ENCODE assay signal across 10 cellular contexts in the genomic region with DNA sequence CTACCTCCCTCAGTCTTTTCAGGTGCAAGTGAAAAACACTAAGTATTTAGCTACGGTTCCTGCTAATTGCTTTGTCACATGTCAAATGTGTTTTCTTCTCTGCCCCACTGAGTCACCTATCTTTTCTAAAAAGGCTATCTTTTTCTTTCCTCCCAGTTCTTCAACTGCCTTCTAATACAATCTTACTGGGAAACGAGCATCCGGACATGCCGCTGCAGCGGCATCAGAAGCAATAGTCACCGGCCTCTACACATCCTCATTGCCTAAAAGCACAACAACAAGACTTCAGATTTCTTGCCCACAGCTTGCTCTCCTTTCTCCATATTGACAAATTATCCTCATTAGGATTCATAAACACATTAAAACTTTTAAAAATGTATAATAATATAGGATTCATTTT. TPM values are rescaled to one million over a fixed set of nuclear protein-coding genes. Genes with fewer than 3 reads are reported as not detected.
DNase-seq lines count a peak whose midpoint lies in the region; ATAC-seq and TF ChIP-seq lines count a peak whose summit lies in the region.
"Had no signal": no experiment of that assay in that cellular context is flagged by ENCODE, and none has a peak within 500 bp of the region (broad histone marks: within the 10 kb centered on the region; RNA-seq: fewer than 3 reads in every experiment).

No MANE protein-coding gene starts in this region.

- no peak for ATAC-seq in thoracic aorta (ENCODE audit: insufficient number of reproducible peaks, low FRiP score, low read depth)
- ATAC-seq in natural killer cell treated with Interleukin-12 subunit alpha and Interleukin-12 subunit beta and Interleukin-15 and Interleukin-18, amount 100 ng/mL, for 72 hours, result no peak
- ATAC-seq: activated T-helper 17 cell treated with anti-CD3 and anti-CD28 coated beads, Interleukin-2, amount 50 U/mL, for 72 hours had no signal

- H3K36me3 Mint-ChIP-seq in natural killer cell treated with Interleukin-12 subunit alpha and Interleukin-12 subunit beta and Interleukin-15 and Interleukin-18, amount 100 ng/mL, for 72 hours, result peaks cover 5% of the 10 kb centered on the region

- no peaks in the 10 kb centered on the region for H3K36me3 ChIP-seq in adipocyte (ENCODE audit: control insufficient read depth, insufficient read depth, low read length, severe bottlenecking)
- no peaks in the 10 kb centered on the region for H3K36me3 ChIP-seq in thoracic aorta

- peaks cover 13 to 15% of the 10 kb centered on the region in 2 donors for H3K27me3 Mint-ChIP-seq in natural killer cell treated with Interleukin-12 subunit alpha and Interleukin-12 subunit beta and Interleukin-15 and Interleukin-18, amount 100 ng/mL, for 72 hours

- H3K9me3 Mint-ChIP-seq in natural killer cell treated with Interleukin-12 subunit alpha and Interleukin-12 subunit beta and Interleukin-15 and Interleukin-18, amount 100 ng/mL, for 72 hours, result no peaks in the 10 kb centered on the region
- H3K9me3 Mint-ChIP-seq: activated T-helper 17 cell treated with anti-CD3 and anti-CD28 coated beads, Interleukin-2, amount 50 U/mL, for 72 hours had no signal

- H3K27ac Mint-ChIP-seq in natural killer cell treated with Interleukin-12 subunit alpha and Interleukin-12 subunit beta and Interleukin-15 and Interleukin-18, amount 100 ng/mL, for 72 hours, result no peak overlapping the region
- H3K27ac Mint-ChIP-seq: activated T-helper 17 cell treated with anti-CD3 and anti-CD28 coated beads, Interleukin-2, amount 50 U/mL, for 72 hours had no signal

- H3K4me1 ChIP-seq in adipocyte (ENCODE audit: control insufficient read depth, insufficient read depth, low read length) (peaks cover 18% of the 10 kb centered on the region), thoracic aorta (ENCODE audit: control insufficient read depth in 1 of 2, low read depth in 2 of 2) (peaks cover 8 to 23% of the 10 kb centered on the region in 2 donors)

- no peak overlapping the region for H3K4me3 Mint-ChIP-seq in natural killer cell treated with Interleukin-12 subunit alpha and Interleukin-12 subunit beta and Interleukin-15 and Interleukin-18, amount 100 ng/mL, for 72 hours
- H3K4me3 Mint-ChIP-seq: activated T-helper 17 cell treated with anti-CD3 and anti-CD28 coated beads, Interleukin-2, amount 50 U/mL, for 72 hours had no signal

- no peaks in the 10 kb centered on the region for H3K27me3 ChIP-seq in adipocyte (replicated peaks; ENCODE audit: control insufficient read depth, insufficient read depth, low read length)
- H3K27me3 ChIP-seq in thoracic aorta (replicated peaks; ENCODE audit: insufficient read depth), result no peaks in the 10 kb centered on the region

- H3K27ac ChIP-seq in thoracic aorta, result no peak overlapping the region

- in situ Hi-C loops in KBM-7 (cut with MboI; ENCODE audit: low pct_unique_long_range_greater_than_20kb, low sequenced_read_pairs), result no loop called here

- H3K9me3 ChIP-seq in adipocyte (ENCODE audit: control insufficient read depth, low read length) (no peaks in the 10 kb centered on the region), thoracic aorta (no peaks in the 10 kb centered on the region)

- DNase-seq in HFF-Myc (ENCODE audit: extremely low read depth, low read depth) (no peak), adipocyte (ENCODE audit: low read depth) (peak; percentile 50), iris pigment epithelial cell (ENCODE audit: low read depth) (peak; percentile 47), thoracic aorta (ENCODE audit: low spot score) (no peak), MV-4-11 (lab: John Stamatoyannopoulos, UW) (no peak), KBM-7 (no peak)
- no peak for DNase-seq in natural killer cell treated with Interleukin-12 subunit alpha and Interleukin-12 subunit beta and Interleukin-15 and Interleukin-18, amount 100 ng/mL, for 72 hours (ENCODE audit: low spot score)
- DNase-seq: stimulated activated CD4-positive, alpha-beta T cell treated with anti-CD3 and anti-CD28 coated beads, Interleukin-15, amount 100 ng/mL, for 24 hours; SW 1271 had no signal

- TF ChIP-seq CTCF in HFF-Myc (IDR thresholded peaks at IDR 0.05; ENCODE audit: low read depth, low read length, missing control alignments), result no peak
- TF ChIP-seq CTCF in thoracic aorta (IDR thresholded peaks at IDR 0.05), result no peak

- H3K4me3 ChIP-seq in HFF-Myc (replicated peaks; ENCODE audit: low read depth, low read length) (peak overlapping the region; percentile 69), adipocyte (ENCODE audit: low read length) (peak overlapping the region; percentile 93), thoracic aorta (peak overlapping the region; percentile 92)

- H3K4me1 Mint-ChIP-seq in natural killer cell treated with Interleukin-12 subunit alpha and Interleukin-12 subunit beta and Interleukin-15 and Interleukin-18, amount 100 ng/mL, for 72 hours (ENCODE audit: low read depth in 2 of 2), result peaks cover 6 to 10% of the 10 kb centered on the region in 2 donors

- peak overlapping the region; percentile 83 for H3K9ac ChIP-seq in adipocyte (ENCODE audit: low read length)

RNA-seq across cellular contexts. Expression of a gene that starts 1.2 kb away (rescaled TPM):
- 10 to 100 TPM; 12.3 to 15.3 TPM for total RNA-seq in thoracic aorta
- total RNA-seq in natural killer cell treated with Interleukin-12 subunit alpha and Interleukin-12 subunit beta and Interleukin-15 and Interleukin-18, amount 100 ng/mL, for 72 hours, result under 1 TPM; 0.20 to 0.50 TPM

Comparison
In these comparisons a context has a peak if more than half of its experiments do, and no peak if none do; other contexts are left out.
1. DNase-seq: peak in adipocyte (single experiment) and iris pigment epithelial cell (single experiment); none in HFF-Myc (single experiment), thoracic aorta (single experiment), MV-4-11 (single experiment), KBM-7 (single experiment) and natural killer cell treated with Interleukin-12 subunit alpha and Interleukin-12 subunit beta and Interleukin-15 and Interleukin-18, amount 100 ng/mL, for 72 hours (single experiment).
2. RNA of a gene that starts 1.2 kb away (total RNA-seq): 12.3 to 15.3 TPM in thoracic aorta; 0.20 to 0.50 TPM in natural killer cell treated with Interleukin-12 subunit alpha and Interleukin-12 subunit beta and Interleukin-15 and Interleukin-18, amount 100 ng/mL, for 72 hours; every median in the first group is over 4 times any median in the second.
3. Peak in every context shown above with its lines, with median percentiles within 50 percentile points of each other: H3K4me3 ChIP-seq.